Comparison of ENCODE assay signal across 8 cellular contexts in the genomic region with DNA sequence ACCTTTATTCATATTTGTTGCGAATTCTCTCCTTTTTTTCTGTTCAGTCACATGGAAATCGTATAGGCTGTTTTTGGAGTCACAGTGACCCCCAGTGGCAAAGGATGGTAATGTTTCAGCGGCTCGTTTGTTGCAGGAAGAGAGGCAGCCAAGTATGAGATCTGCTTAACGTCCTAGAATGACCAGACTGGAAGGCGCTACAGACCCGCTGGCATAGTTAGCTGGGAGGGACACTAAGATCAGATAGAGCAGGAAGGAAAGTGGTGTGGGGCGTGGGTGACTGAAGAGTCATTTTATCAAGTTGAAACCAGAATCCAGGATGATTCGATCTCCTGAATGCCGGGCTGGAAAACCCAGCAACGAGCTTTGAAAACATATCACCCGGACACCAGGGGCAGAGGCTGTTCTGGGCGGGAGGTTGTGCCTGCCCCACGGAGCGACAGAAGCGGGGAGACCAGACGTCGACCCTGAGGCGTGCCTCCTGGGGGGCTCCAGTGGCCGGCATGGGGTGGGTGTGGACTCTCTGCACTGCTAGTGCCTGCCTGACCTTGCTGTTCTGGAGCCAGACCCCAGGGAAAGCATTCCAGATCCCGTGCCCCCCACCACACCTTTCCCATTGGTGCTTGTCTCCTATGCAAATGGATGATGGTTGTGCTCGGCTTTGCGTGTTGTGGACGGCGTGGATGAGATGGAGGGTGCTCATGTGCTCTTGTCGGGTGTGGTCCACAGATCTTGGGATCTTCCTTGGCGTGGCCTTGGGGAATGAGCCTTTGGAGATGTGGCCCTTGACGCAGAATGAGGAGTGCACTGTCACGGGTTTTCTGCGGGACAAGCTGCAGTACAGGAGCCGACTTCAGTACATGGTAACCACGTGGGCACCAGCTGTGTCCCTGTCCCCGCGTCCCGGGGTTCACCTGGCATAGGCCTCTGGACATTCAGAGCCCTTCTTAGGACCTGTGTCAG. TPM values are rescaled to one million over a fixed set of nuclear protein-coding genes. Genes with fewer than 3 reads are reported as not detected.
A peak's percentile ranks its signal among the peaks of the same experiment; 100 is the strongest.
DNase-seq lines count a peak whose midpoint lies in the region; ATAC-seq and TF ChIP-seq lines count a peak whose summit lies in the region.

No MANE protein-coding gene starts in this region.

- H3K4me2 ChIP-seq in Loucy (ENCODE audit: low read depth, low read length, poor library complexity, severe bottlenecking), result no peak overlapping the region
- H3K4me2 ChIP-seq in osteoblast (ENCODE audit: insufficient read depth, low read length), result peak overlapping the region; percentile 99

- ATAC-seq in GM21576 (IDR thresholded peaks at IDR 0.05; ENCODE audit: unreplicated experiment), result no peak

- no peaks in the 10 kb centered on the region for H3K9me3 ChIP-seq in Loucy (ENCODE audit: insufficient read depth, low read depth, low read length)
- no peaks in the 10 kb centered on the region for H3K9me3 ChIP-seq in osteoblast (ENCODE audit: low read depth, low read length)

- H3K4me1 ChIP-seq in Loucy (ENCODE audit: insufficient read depth, low read length, poor library complexity, severe bottlenecking), result no peaks in the 10 kb centered on the region
- peaks cover 14% of the 10 kb centered on the region for H3K4me1 ChIP-seq in osteoblast (ENCODE audit: insufficient read depth, low read length)

- no peaks in the 10 kb centered on the region for H3K9me2 ChIP-seq in Loucy (replicated peaks; ENCODE audit: low read depth, low read length)

- no peak overlapping the region for H3K9ac ChIP-seq in Loucy (ENCODE audit: low read depth, low read length, poor library complexity, severe bottlenecking)

- H4K20me1 ChIP-seq in Loucy (ENCODE audit: insufficient read depth, low read length, poor library complexity, severe bottlenecking) (no peaks in the 10 kb centered on the region), osteoblast (ENCODE audit: insufficient read depth, low read length) (no peaks in the 10 kb centered on the region)

- H3K4me3 ChIP-seq in Loucy (ENCODE audit: low read length, poor library complexity, severe bottlenecking) (no peak overlapping the region), osteoblast (ENCODE audit: insufficient read depth, low read length) (peak overlapping the region; percentile 73)

- H2AFZ ChIP-seq in Loucy (ENCODE audit: low read length), result peak overlapping the region; percentile 67
- H2AFZ ChIP-seq in osteoblast (ENCODE audit: low read length), result peak overlapping the region; percentile 92

- H3K36me3 ChIP-seq in Loucy (ENCODE audit: insufficient read depth, low read length) (no peaks in the 10 kb centered on the region), osteoblast (ENCODE audit: insufficient read depth, low read length) (no peaks in the 10 kb centered on the region)

- peak overlapping the region; percentile 50 for H3K27ac ChIP-seq in osteoblast (ENCODE audit: low read depth, low read length)

- DNase-seq in SK-N-DZ (ENCODE audit: low spot score) (peak; percentile 87), germinal center (ENCODE audit: low spot score) (peak; percentile 51), osteoblast (ENCODE audit: insufficient read length, low spot score, missing footprints) (peak; percentile 93), superior temporal gyrus (ENCODE audit: extremely low spot score) (peak; percentile 95)
- DNase-seq in activated naive CD4-positive, alpha-beta T cell treated with Interleukin-2 at 50 U/mL for 16 hours, result peak; percentile 82

- TF ChIP-seq CTCF in GM12873 (IDR thresholded peaks at IDR 0.05; ENCODE audit: insufficient read depth, low read depth, low read length, missing control alignments), result peak; percentile 80
- TF ChIP-seq CTCF in Loucy (conservative IDR thresholded peaks at IDR 0.05; ENCODE audit: low read length), result peak; percentile 95
- TF ChIP-seq CTCF in osteoblast (IDR thresholded peaks at IDR 0.05; ENCODE audit: extremely low read depth, low read depth, low read length), result peak; percentile 95

- H3K79me2 ChIP-seq in Loucy (ENCODE audit: insufficient read depth, low read length) (no peaks in the 10 kb centered on the region), osteoblast (ENCODE audit: insufficient read depth, low read length) (no peaks in the 10 kb centered on the region)

- H3F3A ChIP-seq in Loucy (ENCODE audit: low read depth), result no peaks in the 10 kb centered on the region

- no peaks in the 10 kb centered on the region for H3K27me3 ChIP-seq in Loucy (ENCODE audit: insufficient read depth, low read length, poor library complexity, severe bottlenecking)
- no peaks in the 10 kb centered on the region for H3K27me3 ChIP-seq in osteoblast (ENCODE audit: insufficient read depth, low read length)

RNA-seq across cellular contexts. Expression of a gene that starts 7.7 kb away (rescaled TPM):
- 1.2 TPM in 1 of 2 replicates, not detected in the other for polyA plus RNA-seq in SK-N-DZ (2014; cell fraction: cytosol; rRNA removed)
- not detected in 2 replicates for polyA plus RNA-seq in SK-N-DZ (2014; cell fraction: nucleus; rRNA removed)
- 5.6 and 9.4 TPM in 2 replicates for total RNA-seq in osteoblast

RNA-seq across cellular contexts. Expression of a gene that starts 31.8 kb away (rescaled TPM):
- polyA plus RNA-seq in SK-N-DZ (2014; cell fraction: cytosol; rRNA removed), result 19.4 and 42.1 TPM in 2 replicates
- 45.1 and 55.5 TPM in 2 replicates for polyA plus RNA-seq in SK-N-DZ (2014; cell fraction: nucleus; rRNA removed)
- total RNA-seq in osteoblast, result 54.2 and 56.5 TPM in 2 replicates
